1 cellular context compared by ENCODE assay signal in the genomic region with DNA sequence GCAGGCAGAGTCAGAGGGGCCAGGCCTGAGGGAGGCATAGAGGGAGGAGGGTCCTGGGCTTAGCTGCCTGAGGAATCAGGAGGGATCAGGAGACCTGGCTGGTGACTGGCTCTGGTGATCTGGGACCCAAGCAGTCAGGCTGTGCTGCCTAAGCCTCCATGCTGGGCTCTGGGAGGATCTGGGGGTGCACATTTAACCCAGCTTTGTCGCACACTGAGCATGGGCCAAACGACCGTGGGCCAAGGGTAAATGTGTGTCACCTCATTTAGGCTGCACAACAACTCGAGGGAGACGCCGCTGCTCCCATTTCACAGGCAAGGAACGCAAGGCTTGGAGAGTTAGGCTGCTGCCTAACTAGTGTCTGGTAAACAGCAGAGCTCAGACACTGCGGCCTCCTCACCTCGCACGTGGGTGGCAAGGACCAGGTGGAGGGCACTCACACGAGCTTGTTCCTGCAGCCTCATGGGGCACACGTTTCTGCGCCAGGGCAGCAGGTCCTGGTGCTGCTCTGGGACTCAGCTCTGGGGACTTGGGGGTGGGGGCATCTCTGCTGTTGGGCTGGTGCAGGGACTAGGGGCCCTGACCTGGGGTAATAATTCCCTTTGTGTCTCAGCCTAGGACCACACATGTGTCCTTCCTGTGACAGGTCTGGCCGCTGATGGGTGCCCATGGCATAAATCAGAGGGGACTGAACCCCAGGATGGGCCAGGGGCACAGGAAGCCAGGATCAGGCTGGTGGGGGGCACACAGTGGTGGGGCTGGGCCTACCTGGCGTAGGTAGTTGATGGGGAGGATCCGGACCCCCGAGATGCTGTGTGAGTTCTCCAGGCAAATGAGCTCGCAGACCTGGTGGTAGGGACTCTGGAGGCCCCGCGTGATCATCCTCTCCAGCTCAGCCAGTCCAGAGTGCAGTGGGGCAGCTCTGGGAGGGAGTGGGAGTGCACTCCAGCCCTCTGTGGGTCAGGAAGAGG.
A peak's percentile ranks its signal among the peaks of the same experiment; 100 is the strongest.
TF ChIP-seq lines count a peak whose summit lies in the region.

No MANE protein-coding gene starts in this region.

TF ChIP-seq in HepG2, 621 proteins besides CTCF, POLR2A, EP300 and RAD21 (continued from another document):
- TF ChIP-seq, protein P1, sequence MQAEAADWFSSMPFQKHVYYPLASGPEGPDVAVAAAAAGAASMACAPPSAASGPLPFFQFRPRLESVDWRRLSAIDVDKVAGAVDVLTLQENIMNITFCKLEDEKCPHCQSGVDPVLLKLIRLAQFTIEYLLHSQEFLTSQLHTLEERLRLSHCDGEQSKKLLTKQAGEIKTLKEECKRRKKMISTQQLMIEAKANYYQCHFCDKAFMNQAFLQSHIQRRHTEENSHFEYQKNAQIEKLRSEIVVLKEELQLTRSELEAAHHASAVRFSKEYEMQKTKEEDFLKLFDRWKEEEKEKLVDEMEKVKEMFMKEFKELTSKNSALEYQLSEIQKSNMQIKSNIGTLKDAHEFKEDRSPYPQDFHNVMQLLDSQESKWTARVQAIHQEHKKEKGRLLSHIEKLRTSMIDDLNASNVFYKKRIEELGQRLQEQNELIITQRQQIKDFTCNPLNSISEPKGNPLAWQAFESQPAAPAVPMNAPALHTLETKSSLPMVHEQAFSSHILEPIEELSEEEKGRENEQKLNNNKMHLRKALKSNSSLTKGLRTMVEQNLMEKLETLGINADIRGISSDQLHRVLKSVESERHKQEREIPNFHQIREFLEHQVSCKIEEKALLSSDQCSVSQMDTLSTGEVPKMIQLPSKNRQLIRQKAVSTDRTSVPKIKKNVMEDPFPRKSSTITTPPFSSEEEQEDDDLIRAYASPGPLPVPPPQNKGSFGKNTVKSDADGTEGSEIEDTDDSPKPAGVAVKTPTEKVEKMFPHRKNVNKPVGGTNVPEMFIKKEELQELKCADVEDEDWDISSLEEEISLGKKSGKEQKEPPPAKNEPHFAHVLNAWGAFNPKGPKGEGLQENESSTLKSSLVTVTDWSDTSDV (CRISPR knock-in tag; IDR thresholded peaks at IDR 0.05) = 0 out of 2 replicates have a peak, but pooled peaks have one; percentile 58
- TF ChIP-seq, protein P2, sequence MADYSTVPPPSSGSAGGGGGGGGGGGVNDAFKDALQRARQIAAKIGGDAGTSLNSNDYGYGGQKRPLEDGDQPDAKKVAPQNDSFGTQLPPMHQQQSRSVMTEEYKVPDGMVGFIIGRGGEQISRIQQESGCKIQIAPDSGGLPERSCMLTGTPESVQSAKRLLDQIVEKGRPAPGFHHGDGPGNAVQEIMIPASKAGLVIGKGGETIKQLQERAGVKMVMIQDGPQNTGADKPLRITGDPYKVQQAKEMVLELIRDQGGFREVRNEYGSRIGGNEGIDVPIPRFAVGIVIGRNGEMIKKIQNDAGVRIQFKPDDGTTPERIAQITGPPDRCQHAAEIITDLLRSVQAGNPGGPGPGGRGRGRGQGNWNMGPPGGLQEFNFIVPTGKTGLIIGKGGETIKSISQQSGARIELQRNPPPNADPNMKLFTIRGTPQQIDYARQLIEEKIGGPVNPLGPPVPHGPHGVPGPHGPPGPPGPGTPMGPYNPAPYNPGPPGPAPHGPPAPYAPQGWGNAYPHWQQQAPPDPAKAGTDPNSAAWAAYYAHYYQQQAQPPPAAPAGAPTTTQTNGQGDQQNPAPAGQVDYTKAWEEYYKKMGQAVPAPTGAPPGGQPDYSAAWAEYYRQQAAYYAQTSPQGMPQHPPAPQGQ (CRISPR knock-in tag; IDR thresholded peaks at IDR 0.05; ENCODE audit: borderline replicate concordance) = no peak
- peak; percentile 29; the same call in 1 of the 2 replicates for TF ChIP-seq ZNF431 (CRISPR knock-in tag; IDR thresholded peaks at IDR 0.05; ENCODE audit: borderline replicate concordance, low read depth)
- no peak for TF ChIP-seq NONO (IDR thresholded peaks at IDR 0.05)
- no peak for TF ChIP-seq NONO (CRISPR knock-in tag; conservative IDR thresholded peaks at IDR 0.05)
- no peak; the same call in 1 of the 2 replicates for TF ChIP-seq ZFP90 (CRISPR knock-in tag; IDR thresholded peaks at IDR 0.05; ENCODE audit: borderline replicate concordance)
- TF ChIP-seq, protein P3, sequence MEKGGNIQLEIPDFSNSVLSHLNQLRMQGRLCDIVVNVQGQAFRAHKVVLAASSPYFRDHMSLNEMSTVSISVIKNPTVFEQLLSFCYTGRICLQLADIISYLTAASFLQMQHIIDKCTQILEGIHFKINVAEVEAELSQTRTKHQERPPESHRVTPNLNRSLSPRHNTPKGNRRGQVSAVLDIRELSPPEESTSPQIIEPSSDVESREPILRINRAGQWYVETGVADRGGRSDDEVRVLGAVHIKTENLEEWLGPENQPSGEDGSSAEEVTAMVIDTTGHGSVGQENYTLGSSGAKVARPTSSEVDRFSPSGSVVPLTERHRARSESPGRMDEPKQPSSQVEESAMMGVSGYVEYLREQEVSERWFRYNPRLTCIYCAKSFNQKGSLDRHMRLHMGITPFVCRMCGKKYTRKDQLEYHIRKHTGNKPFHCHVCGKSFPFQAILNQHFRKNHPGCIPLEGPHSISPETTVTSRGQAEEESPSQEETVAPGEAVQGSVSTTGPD (CRISPR knock-in tag; IDR thresholded peaks at IDR 0.05) = no peak
- TF ChIP-seq, protein P4, sequence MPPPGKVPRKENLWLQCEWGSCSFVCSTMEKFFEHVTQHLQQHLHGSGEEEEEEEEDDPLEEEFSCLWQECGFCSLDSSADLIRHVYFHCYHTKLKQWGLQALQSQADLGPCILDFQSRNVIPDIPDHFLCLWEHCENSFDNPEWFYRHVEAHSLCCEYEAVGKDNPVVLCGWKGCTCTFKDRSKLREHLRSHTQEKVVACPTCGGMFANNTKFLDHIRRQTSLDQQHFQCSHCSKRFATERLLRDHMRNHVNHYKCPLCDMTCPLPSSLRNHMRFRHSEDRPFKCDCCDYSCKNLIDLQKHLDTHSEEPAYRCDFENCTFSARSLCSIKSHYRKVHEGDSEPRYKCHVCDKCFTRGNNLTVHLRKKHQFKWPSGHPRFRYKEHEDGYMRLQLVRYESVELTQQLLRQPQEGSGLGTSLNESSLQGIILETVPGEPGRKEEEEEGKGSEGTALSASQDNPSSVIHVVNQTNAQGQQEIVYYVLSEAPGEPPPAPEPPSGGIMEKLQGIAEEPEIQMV (CRISPR knock-in tag; IDR thresholded peaks at IDR 0.05; ENCODE audit: low read depth) = no peak
- TF ChIP-seq JUND (CRISPR knock-in tag; IDR thresholded peaks at IDR 0.05) = no peak
- no peak for TF ChIP-seq XRCC5 (optimal IDR thresholded peaks at IDR 0.05; ENCODE audit: low read length)
- TF ChIP-seq, protein P5, sequence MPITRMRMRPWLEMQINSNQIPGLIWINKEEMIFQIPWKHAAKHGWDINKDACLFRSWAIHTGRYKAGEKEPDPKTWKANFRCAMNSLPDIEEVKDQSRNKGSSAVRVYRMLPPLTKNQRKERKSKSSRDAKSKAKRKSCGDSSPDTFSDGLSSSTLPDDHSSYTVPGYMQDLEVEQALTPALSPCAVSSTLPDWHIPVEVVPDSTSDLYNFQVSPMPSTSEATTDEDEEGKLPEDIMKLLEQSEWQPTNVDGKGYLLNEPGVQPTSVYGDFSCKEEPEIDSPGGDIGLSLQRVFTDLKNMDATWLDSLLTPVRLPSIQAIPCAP (CRISPR knock-in tag; IDR thresholded peaks at IDR 0.05; ENCODE audit: low read depth) = no peak
- no peak for TF ChIP-seq ADNP (CRISPR knock-in tag; IDR thresholded peaks at IDR 0.05)
- TF ChIP-seq ISL2 (CRISPR knock-in tag; IDR thresholded peaks at IDR 0.05) = no peak
- no peak for TF ChIP-seq ZSCAN20 (CRISPR knock-in tag; IDR thresholded peaks at IDR 0.05; ENCODE audit: borderline replicate concordance)
- TF ChIP-seq STAG1 (CRISPR knock-in tag; IDR thresholded peaks at IDR 0.05) = no peak
- 0 out of 2 replicates have a peak, but pooled peaks have one; percentile 29 for TF ChIP-seq ZNF737 (CRISPR knock-in tag; IDR thresholded peaks at IDR 0.05; ENCODE audit: borderline replicate concordance)
- TF ChIP-seq ZNF772 (CRISPR knock-in tag; IDR thresholded peaks at IDR 0.05) = peak; percentile 6; the same call in 1 of the 2 replicates
